9 cellular contexts compared by ENCODE assay signal in the genomic region with DNA sequence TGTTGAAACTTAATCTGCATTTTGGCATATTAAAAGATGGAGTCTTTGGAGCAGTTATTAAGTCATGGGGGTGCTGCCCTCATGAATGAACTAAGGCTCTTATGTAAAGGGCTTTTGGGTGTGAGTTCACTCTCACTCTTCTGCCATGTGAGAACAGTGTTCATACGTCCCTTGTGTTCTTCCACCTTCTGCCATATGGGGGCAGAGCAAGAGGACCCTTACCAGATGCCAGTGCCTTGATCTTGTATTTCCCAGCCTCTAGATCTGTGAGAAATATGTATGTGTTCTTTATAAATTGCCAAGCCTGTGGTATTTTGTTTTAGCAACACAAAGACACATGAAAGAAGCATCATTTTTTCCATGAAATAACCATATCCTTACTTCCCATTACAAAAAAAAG.
A peak's percentile ranks its signal among the peaks of the same experiment; 100 is the strongest.
DNase-seq lines count a peak whose midpoint lies in the region; ATAC-seq, FAIRE-seq and TF ChIP-seq lines count a peak whose summit lies in the region.
"Had no signal": no experiment of that assay in that cellular context is flagged by ENCODE, and none has a peak within 500 bp of the region (broad histone marks: within the 10 kb centered on the region; RNA-seq: fewer than 3 reads in every experiment).

No MANE protein-coding gene starts in this region.

- H3K9me3 ChIP-seq in SU-DHL-6 (ENCODE audit: insufficient read depth, low read length) (no peaks in the 10 kb centered on the region), HepG2 (ENCODE audit: low read length) (no peaks in the 10 kb centered on the region)

- TF ChIP-seq RAD21 in HepG2 (CRISPR knock-in tag; IDR thresholded peaks at IDR 0.05) = no peak

- H3K4me1 ChIP-seq in HepG2 (ENCODE audit: insufficient read depth, low read length) = no peaks in the 10 kb centered on the region

- no peak for TF ChIP-seq EP300 in HepG2 (IDR thresholded peaks at IDR 0.05; ENCODE audit: low read depth in 2 of 2, low read length in 2 of 2)
- TF ChIP-seq EP300 in HepG2 (CRISPR knock-in tag; IDR thresholded peaks at IDR 0.05; ENCODE audit: borderline replicate concordance) = no peak

- no peak overlapping the region for H3K9ac ChIP-seq in SU-DHL-6 (ENCODE audit: low read length)
- H3K9ac ChIP-seq in HepG2 (ENCODE audit: insufficient read depth, low read depth, low read length) = no peak overlapping the region

- POLR2A ChIA-PET in HepG2 (lab: Yijun Ruan, JAX) = no interaction called here

- H3K27me3 ChIP-seq in SU-DHL-6 (ENCODE audit: low read length) = no peaks in the 10 kb centered on the region
- H3K27me3 ChIP-seq in HepG2 (ENCODE audit: control insufficient read depth in 1 of 2, insufficient read depth in 2 of 2, low read length in 2 of 2) = no peaks in the 10 kb centered on the region; a peak in 1 of 5 replicates

- in situ Hi-C loops in HepG2 (cut with HindIII; ENCODE audit: extremely low pct_ligation_motif_present, low pct_unique_long_range_greater_than_20kb) = loop anchor here (5.0 to 25.0 kb wide), 2 partner anchors 267 to 1067 kb away; a partner anchor contains a TSS

- ATAC-seq in HG02973 (IDR thresholded peaks at IDR 0.05; ENCODE audit: unreplicated experiment) (peak; percentile 48), HepG2 (peak; percentile 81)

- no peaks in the 10 kb centered on the region for H3F3A ChIP-seq in SU-DHL-6 (ENCODE audit: insufficient read depth)

- H2AFZ ChIP-seq in SU-DHL-6 (ENCODE audit: low read depth, low read length, severe bottlenecking) (peak overlapping the region; percentile 43), HepG2 (ENCODE audit: low read length) (no peak overlapping the region)

- H3K79me2 ChIP-seq in SU-DHL-6 (ENCODE audit: insufficient read depth, low read length) (no peaks in the 10 kb centered on the region), HepG2 (ENCODE audit: insufficient read depth, low read length) (no peaks in the 10 kb centered on the region)

- no peak for FAIRE-seq in HepG2 (lab: Jason Lieb, UNC)

- no peaks in the 10 kb centered on the region for H3K36me3 ChIP-seq in SU-DHL-6 (ENCODE audit: low read length)
- no peaks in the 10 kb centered on the region for H3K36me3 ChIP-seq in HepG2 (replicated peaks in 1 of 2; ENCODE audit: control insufficient read depth in 1 of 2, insufficient read depth in 2 of 2, low read length in 2 of 2)

- no peaks in the 10 kb centered on the region for H3K9me2 ChIP-seq in SU-DHL-6 (replicated peaks; ENCODE audit: insufficient read depth, low read length)

- H3K4me3 ChIP-seq in SU-DHL-6 (ENCODE audit: insufficient read depth, low read length, poor library complexity, severe bottlenecking) = no peak overlapping the region
- H3K4me3 ChIP-seq in HepG2 (replicated peaks in 1 of 3; ENCODE audit: insufficient read depth in 1 of 3, low read depth in 2 of 3, low read length in 3 of 3) = no peak overlapping the region

- intact Hi-C loops in HepG2 (cut with micrococcal nuclease; ENCODE audit: unreplicated experiment) = loop anchor here (5.0 kb wide), 1 partner anchor 1132 kb away; no protein-coding TSS in a partner anchor

- H3K27ac ChIP-seq in SU-DHL-6 (ENCODE audit: low read depth, low read length) = no peak overlapping the region
- H3K27ac ChIP-seq in HepG2 (ENCODE audit: extremely low read length, insufficient read depth, low read length) = no peak overlapping the region

- CTCF ChIA-PET in HepG2 (lab: Yijun Ruan, JAX; ENCODE audit: low intra/inter-chr PET ratio, low total read pairs) = interaction anchor here (2.3 to 2.6 kb wide), 2 partner anchors 270 to 1056 kb away, joined by 17 to 21 read pairs; no protein-coding TSS in a partner anchor

- WGBS in HepG2 (ENCODE audit: low lambda C conversion rate) = 0% methylated on average over 1 of the region's 1 CpG

- 0 out of 2 replicates have a peak, but pooled peaks have one; percentile 21 for TF ChIP-seq CTCF in GM12874 (IDR thresholded peaks at IDR 0.05; ENCODE audit: insufficient read depth, low read depth, low read length)
- no peak for TF ChIP-seq CTCF in SU-DHL-6 (IDR thresholded peaks at IDR 0.05; ENCODE audit: insufficient read depth, low read length, poor library complexity, severe bottlenecking)
- peak; percentile 36 for TF ChIP-seq CTCF in HepG2 (CRISPR knock-in tag; IDR thresholded peaks at IDR 0.05)

- H4K20me1 ChIP-seq in SU-DHL-6 (ENCODE audit: low read depth, low read length) = no peaks in the 10 kb centered on the region
- H4K20me1 ChIP-seq in HepG2 (ENCODE audit: insufficient read depth, low read length) = no peaks in the 10 kb centered on the region

- DNase-seq in HepG2 (ENCODE audit: low spot score) (peak; percentile 5), NCI-H345 (lab: John Stamatoyannopoulos, UW) (no peak), COLO668 (lab: John Stamatoyannopoulos, UW; ENCODE audit: unreplicated experiment) (no peak), foreskin melanocyte (no peak)
- DNase-seq: activated CD4-positive, alpha-beta T cell treated with anti-CD3 and anti-CD28 coated beads for 4 hours; NCI-H774 had no signal

- no peak overlapping the region for H3K4me2 ChIP-seq in SU-DHL-6 (ENCODE audit: low read depth, low read length, poor library complexity, severe bottlenecking)
- no peak overlapping the region for H3K4me2 ChIP-seq in HepG2 (ENCODE audit: low read depth, low read length)

- BruUV-seq in HepG2 (replicated peaks; lab: Mats Ljungman, UMichigan) = no TSS peak

- TF ChIP-seq POLR2A in HepG2 (IDR thresholded peaks at IDR 0.05; ENCODE audit: insufficient read depth in 1 of 2, low read depth in 2 of 2, low read length in 2 of 2) = no peak

TF ChIP-seq in HepG2, 621 proteins besides CTCF, POLR2A, EP300 and RAD21:
- no peak for TF ChIP-seq ZNF446 (CRISPR knock-in tag; IDR thresholded peaks at IDR 0.05)
- no peak for TF ChIP-seq ZNF703 (CRISPR knock-in tag; IDR thresholded peaks at IDR 0.05; ENCODE audit: borderline replicate concordance)
- TF ChIP-seq ZNF329 (CRISPR knock-in tag; IDR thresholded peaks at IDR 0.05; ENCODE audit: low read depth) = no peak
- TF ChIP-seq SRY (CRISPR knock-in tag; IDR thresholded peaks at IDR 0.05) = no peak
- no peak for TF ChIP-seq MTA3 (CRISPR knock-in tag; IDR thresholded peaks at IDR 0.05)
- TF ChIP-seq TEAD3 (CRISPR knock-in tag; optimal IDR thresholded peaks at IDR 0.05; ENCODE audit: borderline replicate concordance) = no peak
- TF ChIP-seq HHEX (CRISPR knock-in tag; IDR thresholded peaks at IDR 0.05) = no peak
- no peak for TF ChIP-seq ZNF382 (CRISPR knock-in tag; IDR thresholded peaks at IDR 0.05; ENCODE audit: borderline replicate concordance)
- no peak for TF ChIP-seq ZNF614 (CRISPR knock-in tag; IDR thresholded peaks at IDR 0.05; ENCODE audit: borderline replicate concordance)
